25 cellular contexts compared by ENCODE assay signal in the genomic region with DNA sequence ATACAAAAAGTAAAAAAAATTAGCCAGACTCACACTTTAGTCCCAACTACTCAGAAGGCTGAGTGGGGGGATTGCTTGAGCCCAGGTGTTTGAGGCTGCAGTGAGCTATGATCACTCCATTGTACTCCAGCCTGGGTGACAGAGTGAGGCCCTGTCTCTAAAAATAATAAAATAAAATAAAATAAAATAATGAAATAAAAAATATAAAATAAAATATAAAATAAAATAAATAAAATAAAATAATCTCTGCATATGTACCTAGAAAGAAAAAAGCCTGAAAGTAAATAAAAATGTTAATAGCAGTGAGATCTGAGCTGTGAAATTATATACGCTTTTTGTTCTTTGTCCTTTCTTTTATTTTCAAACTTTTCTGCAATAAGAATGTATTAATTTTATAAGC. TPM values are rescaled to one million over a fixed set of nuclear protein-coding genes. Genes with fewer than 3 reads are reported as not detected.
DNase-seq lines count a peak whose midpoint lies in the region; ATAC-seq, FAIRE-seq and TF ChIP-seq lines count a peak whose summit lies in the region.
"Had no signal": no experiment of that assay in that cellular context is flagged by ENCODE, and none has a peak within 500 bp of the region (broad histone marks: within the 10 kb centered on the region; RNA-seq: fewer than 3 reads in every experiment).

No MANE protein-coding gene starts in this region.

- intact Hi-C loops in kidney (cut with DNase I), result loop anchor here (5.0 kb wide), 1 partner anchor 33 kb away; no protein-coding TSS in a partner anchor

- H3K9ac ChIP-seq in kidney (ENCODE audit: low read length in 2 of 2), result no peak overlapping the region
- H3K9ac ChIP-seq: BLaER1 had no signal

- peaks cover 5% of the 10 kb centered on the region; the same call in 1 of the 2 replicates for H3K27me3 Mint-ChIP-seq in WTC11 (ENCODE audit: low read depth)
- H3K27me3 Mint-ChIP-seq: CD4-positive, alpha-beta memory T cell had no signal

- H3K27ac ChIP-seq in kidney (ENCODE audit: low read depth in 2 of 2, low read length in 2 of 2), result no peak overlapping the region
- H3K27ac ChIP-seq: 22Rv1 had no signal

- no peak overlapping the region for H3K27ac Mint-ChIP-seq in WTC11
- H3K27ac Mint-ChIP-seq: CD14-positive monocyte; CD4-positive, alpha-beta memory T cell; CD4-positive, CD25-positive, alpha-beta regulatory T cell; CD8-positive, alpha-beta memory T cell had no signal

- H3K4me1 ChIP-seq in kidney (ENCODE audit: control insufficient read depth in 1 of 2, insufficient read depth in 1 of 2, low read depth in 1 of 2, low read length in 2 of 2), result peaks cover 0 to 13% of the 10 kb centered on the region in 2 donors
- H3K4me1 ChIP-seq: BE2C had no signal

- H3K4me3 Mint-ChIP-seq in WTC11, result no peak overlapping the region
- H3K4me3 Mint-ChIP-seq: CD14-positive monocyte; CD4-positive, alpha-beta memory T cell; CD4-positive, CD25-positive, alpha-beta regulatory T cell; CD8-positive, alpha-beta memory T cell had no signal

- CTCF ChIA-PET in WTC11 (lab: Charles Lee), result interaction anchor here (1.1 to 6.1 kb wide), 2 partner anchors 13 to 37 kb away, joined by 4 to 111 read pairs; no protein-coding TSS in a partner anchor

- TF ChIP-seq CTCF in WTC11 (IDR thresholded peaks at IDR 0.05), result no peak
- TF ChIP-seq CTCF in kidney (IDR thresholded peaks at IDR 0.05; ENCODE audit: borderline replicate concordance, extremely low read depth, insufficient read depth), result no peak

- peaks cover 3% of the 10 kb centered on the region for H3K36me3 Mint-ChIP-seq in WTC11
- H3K36me3 Mint-ChIP-seq: CD14-positive monocyte; CD4-positive, alpha-beta memory T cell; CD4-positive, CD25-positive, alpha-beta regulatory T cell; CD8-positive, alpha-beta memory T cell had no signal

- H3K9me3 Mint-ChIP-seq in WTC11, result peaks cover 4% of the 10 kb centered on the region
- H3K9me3 Mint-ChIP-seq: CD8-positive, alpha-beta memory T cell had no signal

- H3K4me3 ChIP-seq in kidney (ENCODE audit: low read length in 2 of 2), result no peak overlapping the region
- H3K4me3 ChIP-seq: BLaER1, GM12878 had no signal

- no peaks in the 10 kb centered on the region for H3K36me3 ChIP-seq in kidney (ENCODE audit: control insufficient read depth in 1 of 2, insufficient read depth in 2 of 2, low read length in 2 of 2)
- H3K36me3 ChIP-seq: BE2C, BLaER1 had no signal

- ATAC-seq in WTC11 (no peak), GM21825 (IDR thresholded peaks at IDR 0.05; ENCODE audit: unreplicated experiment) (no peak)
- ATAC-seq: GM12878 had no signal

- no peaks in the 10 kb centered on the region for H3K9me3 ChIP-seq in kidney (ENCODE audit: control insufficient read depth in 1 of 2, low read length in 2 of 2)
- H3K9me3 ChIP-seq: BE2C had no signal

- no peaks in the 10 kb centered on the region for H3K4me1 Mint-ChIP-seq in WTC11

- POLR2A ChIA-PET in WTC11 (lab: Charles Lee), result interaction anchor here (1.3 kb wide), 1 partner anchor 23 kb away, joined by 3 read pairs; a partner anchor contains a TSS

- DNase-seq in WTC11 (ENCODE audit: low spot score) (no peak), kidney (no peak)
- no peak for DNase-seq in stimulated activated CD4-positive, alpha-beta T cell treated with anti-CD3 and anti-CD28 coated beads, Interleukin-4, amount 100 ng/mL, for 1 hour
- DNase-seq: ACHN; BE2C; C1 segment of cervical spinal cord; CD4-positive, alpha-beta memory T cell; CD4-positive, CD25-positive, alpha-beta regulatory T cell; COR-L47; DMS 273 treated with DMSO at 0.1 percent for 48 hours; DMS153; DMS53; DMS79; DND-41; EL; GDM1 had no signal

- peak; percentile 47 for FAIRE-seq in A204.1 (lab: Jason Lieb, UNC)
- peak; percentile 29 for FAIRE-seq in kidney (lab: Jason Lieb, UNC)
- FAIRE-seq: GM12892, GM18507 had no signal

TF ChIP-seq in WTC11, 78 proteins besides CTCF, POLR2A, EP300 and RAD21:
- TF ChIP-seq, protein P1, sequence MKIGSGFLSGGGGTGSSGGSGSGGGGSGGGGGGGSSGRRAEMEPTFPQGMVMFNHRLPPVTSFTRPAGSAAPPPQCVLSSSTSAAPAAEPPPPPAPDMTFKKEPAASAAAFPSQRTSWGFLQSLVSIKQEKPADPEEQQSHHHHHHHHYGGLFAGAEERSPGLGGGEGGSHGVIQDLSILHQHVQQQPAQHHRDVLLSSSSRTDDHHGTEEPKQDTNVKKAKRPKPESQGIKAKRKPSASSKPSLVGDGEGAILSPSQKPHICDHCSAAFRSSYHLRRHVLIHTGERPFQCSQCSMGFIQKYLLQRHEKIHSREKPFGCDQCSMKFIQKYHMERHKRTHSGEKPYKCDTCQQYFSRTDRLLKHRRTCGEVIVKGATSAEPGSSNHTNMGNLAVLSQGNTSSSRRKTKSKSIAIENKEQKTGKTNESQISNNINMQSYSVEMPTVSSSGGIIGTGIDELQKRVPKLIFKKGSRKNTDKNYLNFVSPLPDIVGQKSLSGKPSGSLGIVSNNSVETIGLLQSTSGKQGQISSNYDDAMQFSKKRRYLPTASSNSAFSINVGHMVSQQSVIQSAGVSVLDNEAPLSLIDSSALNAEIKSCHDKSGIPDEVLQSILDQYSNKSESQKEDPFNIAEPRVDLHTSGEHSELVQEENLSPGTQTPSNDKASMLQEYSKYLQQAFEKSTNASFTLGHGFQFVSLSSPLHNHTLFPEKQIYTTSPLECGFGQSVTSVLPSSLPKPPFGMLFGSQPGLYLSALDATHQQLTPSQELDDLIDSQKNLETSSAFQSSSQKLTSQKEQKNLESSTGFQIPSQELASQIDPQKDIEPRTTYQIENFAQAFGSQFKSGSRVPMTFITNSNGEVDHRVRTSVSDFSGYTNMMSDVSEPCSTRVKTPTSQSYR (CRISPR knock-in tag; IDR thresholded peaks at IDR 0.05), result no peak
- TF ChIP-seq HMGA2 (CRISPR knock-in tag; IDR thresholded peaks at IDR 0.05), result peak; percentile 97

RNA-seq across cellular contexts. Expression of a gene that starts 17.1 kb away (rescaled TPM):
- total RNA-seq in WTC11 (2021), result 41.6 to 48.8 TPM (median 41.9 TPM) in 3 replicates
- 71.3 TPM for total RNA-seq in kidney
- polyA plus RNA-seq in kidney (ENCODE audit: insufficient read depth, low read depth, low replicate concordance), result 55.4 TPM

RNA-seq across cellular contexts. Expression of a gene that starts 23.5 kb away (rescaled TPM):
- 41.8 to 53.7 TPM (median 43.8 TPM) in 3 replicates for total RNA-seq in WTC11 (2021)
- total RNA-seq in kidney, result 31.7 TPM
- 18.6 TPM for polyA plus RNA-seq in kidney (ENCODE audit: insufficient read depth, low read depth, low replicate concordance)
